Comparison of ENCODE assay signal across 16 cellular contexts in genomic region chr6:22821664-22822320, GRCh38.
DNase-seq lines count a peak whose midpoint lies in the region; ATAC-seq and TF ChIP-seq lines count a peak whose summit lies in the region.
"Had no signal": no experiment of that assay in that cellular context is flagged by ENCODE, and none has a peak within 500 bp of the region (broad histone marks: within the 10 kb centered on the region; RNA-seq: fewer than 3 reads in every experiment).

No MANE protein-coding gene starts in this region.

- peak overlapping the region; percentile 49 for H3K27ac ChIP-seq in osteoblast (ENCODE audit: low read depth, low read length)
- H3K27ac ChIP-seq: epithelial cell of prostate had no signal

- H3K4me1 ChIP-seq in osteoblast (ENCODE audit: insufficient read depth, low read length): peaks cover 19% of the 10 kb centered on the region
- H3K4me1 ChIP-seq: BE2C had no signal

- H4K20me1 ChIP-seq in osteoblast (ENCODE audit: insufficient read depth, low read length): no peaks in the 10 kb centered on the region

- TF ChIP-seq CTCF in osteoblast (IDR thresholded peaks at IDR 0.05; ENCODE audit: extremely low read depth, low read depth, low read length): no peak

- no peaks in the 10 kb centered on the region for H3K9me3 ChIP-seq in osteoblast (ENCODE audit: low read depth, low read length)
- H3K9me3 ChIP-seq: BE2C had no signal

- peak; percentile 58 for DNase-seq in GM04503 (ENCODE audit: low read depth)
- DNase-seq in amniotic epithelial cell (ENCODE audit: low read depth): peak; percentile 97
- peak; percentile 18 for DNase-seq in glomerular visceral epithelial cell (ENCODE audit: extremely low spot score)
- DNase-seq in osteoblast (ENCODE audit: insufficient read length, low spot score, missing footprints): peak; percentile 85
- DNase-seq in OCI-M2 (lab: John Stamatoyannopoulos, UW; ENCODE audit: unreplicated experiment): no peak
- DNase-seq: amygdala; BE2C; Kasumi-1; NCI-H1694; stimulated activated CD4-positive, alpha-beta T cell treated with anti-CD3 and anti-CD28 coated beads, Interleukin-2, amount 100 ng/mL, for 48 hours had no signal

- no peak overlapping the region for H3K4me3 ChIP-seq in osteoblast (ENCODE audit: insufficient read depth, low read length)
- H3K4me3 ChIP-seq: lung had no signal

- H3K4me2 ChIP-seq in osteoblast (ENCODE audit: insufficient read depth, low read length): peak overlapping the region; percentile 5

- H3K79me2 ChIP-seq in osteoblast (ENCODE audit: insufficient read depth, low read length): no peaks in the 10 kb centered on the region

- no peaks in the 10 kb centered on the region for H3K36me3 ChIP-seq in osteoblast (ENCODE audit: insufficient read depth, low read length)
- H3K36me3 ChIP-seq: BE2C had no signal

- ATAC-seq in GM21528 (IDR thresholded peaks at IDR 0.05; ENCODE audit: low FRiP score, unreplicated experiment): no peak
- no peak for ATAC-seq in HG02588 (IDR thresholded peaks at IDR 0.05; ENCODE audit: unreplicated experiment)
- no peak for ATAC-seq in HG03571 (IDR thresholded peaks at IDR 0.05; ENCODE audit: unreplicated experiment)
- ATAC-seq: SK-N-SH treated with all-trans-retinoic acid at 6 μM for 48 hours had no signal

- H2AFZ ChIP-seq in osteoblast (ENCODE audit: low read length): no peak overlapping the region

- H3K27me3 ChIP-seq in osteoblast (ENCODE audit: insufficient read depth, low read length): no peaks in the 10 kb centered on the region
- H3K27me3 ChIP-seq: BE2C had no signal
